Comparison of ENCODE assay signal across 13 cellular contexts in genomic region chr17:66466421-66466820, GRCh38.
DNase-seq lines count a peak whose midpoint lies in the region; ATAC-seq, FAIRE-seq and TF ChIP-seq lines count a peak whose summit lies in the region.
"Had no signal": no experiment of that assay in that cellular context is flagged by ENCODE, and none has a peak within 500 bp of the region (broad histone marks: within the 10 kb centered on the region; RNA-seq: fewer than 3 reads in every experiment).

No MANE protein-coding gene starts in this region.

- POLR2A ChIA-PET in endothelial cell of umbilical vein (lab: Charles Lee): interaction anchor here (0.6 to 0.9 kb wide), 4 partner anchors 23 to 191 kb away, joined by 3 read pairs; no protein-coding TSS in a partner anchor

- H3K9me3 ChIP-seq in RWPE2 (ENCODE audit: severe bottlenecking) (no peaks in the 10 kb centered on the region), endothelial cell of umbilical vein (replicated peaks; ENCODE audit: control insufficient read depth, insufficient read depth, low read length) (no peaks in the 10 kb centered on the region)
- H3K9me3 ChIP-seq: tibial artery had no signal

- H3K9ac ChIP-seq in endothelial cell of umbilical vein (replicated peaks; ENCODE audit: extremely low read depth, insufficient read depth, low read length): peak overlapping the region; percentile 84

- H3K27ac Mint-ChIP-seq in activated T-cell treated with anti-CD3 and anti-CD28 coated beads, Interleukin-2, amount 50 U/mL, for 24 hours: peak overlapping the region; percentile 98
- peak overlapping the region; percentile 54 for H3K27ac Mint-ChIP-seq in stimulated activated effector memory CD8-positive, alpha-beta T cell treated with anti-CD3 and anti-CD28 coated beads, Interleukin-12 subunit alpha, Interleukin-12 subunit beta, amount 100 ng/mL, for 72 hours
- H3K27ac Mint-ChIP-seq: GM23338 had no signal

- peak overlapping the region; percentile 95 for H3K27ac ChIP-seq in RWPE2 (ENCODE audit: poor library complexity, severe bottlenecking)
- peak overlapping the region; percentile 64 for H3K27ac ChIP-seq in endothelial cell of umbilical vein (ENCODE audit: insufficient read depth, low read depth, low read length)
- H3K27ac ChIP-seq: WERI-Rb-1 had no signal

- intact Hi-C loops in endothelial cell of umbilical vein (cut with micrococcal nuclease): no loop called here

- BruUV-seq in endothelial cell of umbilical vein (replicated peaks; lab: Mats Ljungman, UMichigan): TSS peak; percentile 90

- H3K27me3 Mint-ChIP-seq in activated T-cell treated with anti-CD3 and anti-CD28 coated beads, Interleukin-2, amount 50 U/mL, for 24 hours: no peaks in the 10 kb centered on the region

- CTCF ChIA-PET in endothelial cell of umbilical vein (lab: Charles Lee): interaction anchor here (1.3 to 2.2 kb wide), 5 partner anchors 30 to 176 kb away, joined by 3 to 9 read pairs (median 4); partner anchors contain the start of gene PRKCA

- dilution Hi-C loops in endothelial cell of umbilical vein (cut with MboI; ENCODE audit: extremely low pct_ligation_motif_present, low sequenced_read_pairs): no loop called here

- peak overlapping the region; percentile 61 for H3K4me3 Mint-ChIP-seq in activated T-cell treated with anti-CD3 and anti-CD28 coated beads, Interleukin-2, amount 50 U/mL, for 24 hours
- peak overlapping the region; percentile 11 for H3K4me3 Mint-ChIP-seq in stimulated activated effector memory CD8-positive, alpha-beta T cell treated with anti-CD3 and anti-CD28 coated beads, Interleukin-12 subunit alpha, Interleukin-12 subunit beta, amount 100 ng/mL, for 72 hours
- H3K4me3 Mint-ChIP-seq: GM23338 had no signal

- no peaks in the 10 kb centered on the region for H3K9me3 Mint-ChIP-seq in activated T-cell treated with anti-CD3 and anti-CD28 coated beads, Interleukin-2, amount 50 U/mL, for 24 hours
- H3K9me3 Mint-ChIP-seq in stimulated activated effector memory CD8-positive, alpha-beta T cell treated with anti-CD3 and anti-CD28 coated beads, Interleukin-12 subunit alpha, Interleukin-12 subunit beta, amount 100 ng/mL, for 72 hours: no peaks in the 10 kb centered on the region
- H3K9me3 Mint-ChIP-seq: GM23338, naive B cell had no signal

- ATAC-seq in RWPE2 (ENCODE audit: low read depth): no peak
- ATAC-seq in stimulated activated effector memory CD8-positive, alpha-beta T cell treated with anti-CD3 and anti-CD28 coated beads, Interleukin-12 subunit alpha, Interleukin-12 subunit beta, amount 100 ng/mL, for 72 hours: no peak
- ATAC-seq: GM23338 had no signal

- FAIRE-seq in endothelial cell of umbilical vein (lab: Jason Lieb, UNC): no peak

- no peaks in the 10 kb centered on the region for H3K9me1 ChIP-seq in endothelial cell of umbilical vein (replicated peaks; ENCODE audit: control insufficient read depth, extremely low read depth, insufficient read depth, low read length)

- no peak for DNase-seq in activated T-cell treated with anti-CD3 and anti-CD28 coated beads, Interleukin-2, amount 50 U/mL, for 24 hours
- no peak for DNase-seq in activated T-cell treated with anti-CD3 and anti-CD28 coated beads, Interleukin-2, amount 50 U/mL, for 48 hours
- DNase-seq in RWPE2 (ENCODE audit: low spot score): no peak
- no peak for DNase-seq in endothelial cell of umbilical vein (ENCODE audit: low read depth, low spot score)
- DNase-seq in stimulated activated effector memory CD8-positive, alpha-beta T cell treated with anti-CD3 and anti-CD28 coated beads, Interleukin-12 subunit alpha, Interleukin-12 subunit beta, amount 100 ng/mL, for 72 hours (ENCODE audit: low spot score in 2 of 2): no peak
- no peak for DNase-seq in NCI-H2081 (lab: John Stamatoyannopoulos, UW)
- DNase-seq in iPS-NIHi11 (ENCODE audit: low spot score): no peak
- no peak for DNase-seq in NCI-H1694 (lab: John Stamatoyannopoulos, UW)
- DNase-seq: naive B cell, NCI-H2227 treated with DMSO at 0.1 percent for 48 hours, tibial artery, WERI-Rb-1 had no signal

- no peak for TF ChIP-seq POLR2A in endothelial cell of umbilical vein (IDR thresholded peaks at IDR 0.05; ENCODE audit: low read depth, low read length)

- peaks cover 54% of the 10 kb centered on the region for H3K4me1 ChIP-seq in RWPE2 (ENCODE audit: insufficient read depth, poor library complexity, severe bottlenecking)
- peaks cover 49% of the 10 kb centered on the region for H3K4me1 ChIP-seq in endothelial cell of umbilical vein (ENCODE audit: control insufficient read depth, extremely low read depth, insufficient read depth, low read length)

- H3K27me3 ChIP-seq in RWPE2 (ENCODE audit: insufficient read depth, poor library complexity, severe bottlenecking): no peaks in the 10 kb centered on the region
- no peaks in the 10 kb centered on the region for H3K27me3 ChIP-seq in endothelial cell of umbilical vein (ENCODE audit: control insufficient read depth in 2 of 2, insufficient read depth in 2 of 2, low read length in 2 of 2)
- H3K27me3 ChIP-seq: tibial artery had no signal

- TF ChIP-seq CTCF in RWPE2 (IDR thresholded peaks at IDR 0.05; ENCODE audit: poor library complexity, severe bottlenecking) (no peak), endothelial cell of umbilical vein (IDR thresholded peaks at IDR 0.05; ENCODE audit: extremely low read depth in 1 of 2, insufficient read depth in 1 of 2, low read depth in 1 of 2, low read length in 2 of 2) (no peak)

- H3K4me3 ChIP-seq in RWPE2 (ENCODE audit: severe bottlenecking) (no peak overlapping the region), endothelial cell of umbilical vein (replicated peaks in 1 of 3; ENCODE audit: insufficient read depth in 1 of 3, low read depth in 1 of 3, low read length in 3 of 3) (peak overlapping the region in 1 of 3 experiments; percentile 24)
- H3K4me3 ChIP-seq: GM23338 had no signal

- peak overlapping the region; percentile 67 for H3K4me2 ChIP-seq in endothelial cell of umbilical vein (ENCODE audit: insufficient read depth, low read length)
- H3K4me2 ChIP-seq: GM23338 had no signal

- H3K36me3 ChIP-seq in RWPE2 (ENCODE audit: low read depth) (no peaks in the 10 kb centered on the region), endothelial cell of umbilical vein (ENCODE audit: control insufficient read depth in 2 of 2, extremely low read depth in 1 of 2, insufficient read depth in 2 of 2, low read length in 2 of 2) (no peaks in the 10 kb centered on the region)
- H3K36me3 ChIP-seq: tibial artery, WERI-Rb-1 had no signal

- H4K20me1 ChIP-seq in endothelial cell of umbilical vein (replicated peaks; ENCODE audit: control insufficient read depth, extremely low read depth, insufficient read depth, low read length): no peaks in the 10 kb centered on the region

- peaks cover 88% of the 10 kb centered on the region for H3K4me1 Mint-ChIP-seq in activated T-cell treated with anti-CD3 and anti-CD28 coated beads, Interleukin-2, amount 50 U/mL, for 24 hours (ENCODE audit: low read depth)
- H3K4me1 Mint-ChIP-seq in stimulated activated effector memory CD8-positive, alpha-beta T cell treated with anti-CD3 and anti-CD28 coated beads, Interleukin-12 subunit alpha, Interleukin-12 subunit beta, amount 100 ng/mL, for 72 hours: peaks cover 34% of the 10 kb centered on the region

- H2AFZ ChIP-seq in endothelial cell of umbilical vein (ENCODE audit: low read depth, low read length): no peak overlapping the region
- H2AFZ ChIP-seq: GM23338 had no signal

- H3K79me2 ChIP-seq in endothelial cell of umbilical vein (ENCODE audit: control insufficient read depth, insufficient read depth, low read length): peaks cover 13% of the 10 kb centered on the region

- H3K36me3 Mint-ChIP-seq in activated T-cell treated with anti-CD3 and anti-CD28 coated beads, Interleukin-2, amount 50 U/mL, for 24 hours (ENCODE audit: low read depth): peaks cover 55% of the 10 kb centered on the region
- H3K36me3 Mint-ChIP-seq in stimulated activated effector memory CD8-positive, alpha-beta T cell treated with anti-CD3 and anti-CD28 coated beads, Interleukin-12 subunit alpha, Interleukin-12 subunit beta, amount 100 ng/mL, for 72 hours: peaks cover 5% of the 10 kb centered on the region
- H3K36me3 Mint-ChIP-seq: naive B cell had no signal

TF ChIP-seq in endothelial cell of umbilical vein, 7 proteins besides CTCF, POLR2A, EP300 and RAD21:
- TF ChIP-seq MAX (IDR thresholded peaks at IDR 0.05; ENCODE audit: insufficient read depth, insufficient read length) (no peak), FOS (IDR thresholded peaks at IDR 0.05; ENCODE audit: borderline replicate concordance, insufficient read depth, low read length) (no peak), MYC (IDR thresholded peaks at IDR 0.05; ENCODE audit: low read depth, low read length) (no peak), POLR2AphosphoS5 (IDR thresholded peaks at IDR 0.05; ENCODE audit: insufficient read depth, low read depth, low read length) (no peak), EZH2 (IDR thresholded peaks at IDR 0.05; ENCODE audit: borderline replicate concordance, low read depth, low read length, severe bottlenecking) (no peak), JUN (IDR thresholded peaks at IDR 0.05; ENCODE audit: borderline replicate concordance, insufficient read depth, insufficient read length, low read depth) (no peak), GATA2 (IDR thresholded peaks at IDR 0.05; ENCODE audit: insufficient read depth, insufficient read length, low read depth, low read length) (no peak)
